14 cellular contexts compared by ENCODE assay signal in genomic region chr11:113831314-113831713, GRCh38. TPM values are rescaled to one million over a fixed set of nuclear protein-coding genes. Genes with fewer than 3 reads are reported as not detected.
DNase-seq lines count a peak whose midpoint lies in the region; ATAC-seq and TF ChIP-seq lines count a peak whose summit lies in the region.
"Had no signal": no experiment of that assay in that cellular context is flagged by ENCODE, and none has a peak within 500 bp of the region (broad histone marks: within the 10 kb centered on the region; RNA-seq: fewer than 3 reads in every experiment).

No MANE protein-coding gene starts in this region.

- ATAC-seq in HG02642 (IDR thresholded peaks at IDR 0.05; ENCODE audit: poor library complexity, unreplicated experiment) (peak; percentile 89), HG03457 (IDR thresholded peaks at IDR 0.05; ENCODE audit: unreplicated experiment) (peak; percentile 87), PC-3 (no peak)
- ATAC-seq: gastrocnemius medialis, lower lobe of right lung had no signal

- intact Hi-C loops in PC-3 (cut with micrococcal nuclease): no loop called here
- intact Hi-C loops in left ventricle myocardium inferior (cut with micrococcal nuclease): no loop called here

- no peaks in the 10 kb centered on the region for H3K79me2 ChIP-seq in PC-3 (ENCODE audit: low read length)

- H3K4me1 ChIP-seq in PC-3 (ENCODE audit: insufficient read depth, low read length) (no peaks in the 10 kb centered on the region), left ventricle myocardium inferior (peaks cover 16% of the 10 kb centered on the region)
- H3K4me1 ChIP-seq: gastrocnemius medialis, lower lobe of right lung had no signal

- DNase-seq in GM10266 (ENCODE audit: extremely low spot score) (peak; percentile 15), GM19238 (ENCODE audit: insufficient read length, low spot score) (peak; percentile 9), cerebellar cortex (ENCODE audit: low spot score) (no peak), PC-3 (no peak), left ventricle myocardium inferior (no peak), NOMO-1 treated with dmso at 0.1 percent for 144 hours (lab: John Stamatoyannopoulos, UW; ENCODE audit: unreplicated experiment) (no peak)
- DNase-seq: activated T-cell treated with anti-CD3 and anti-CD28 coated beads for 4 hours, gastrocnemius medialis, IMR-90, lower lobe of right lung, retina had no signal

- no peak overlapping the region for H2AFZ ChIP-seq in PC-3 (ENCODE audit: low read length)

- H3K27ac ChIP-seq in PC-3 (ENCODE audit: low read length) (no peak overlapping the region), left ventricle myocardium inferior (replicated peaks) (no peak overlapping the region)
- H3K27ac ChIP-seq: gastrocnemius medialis, lower lobe of right lung had no signal

- no TSS peak for BruUV-seq in PC-3 (replicated peaks; lab: Mats Ljungman, UMichigan)

- H3K9me3 ChIP-seq in PC-3 (ENCODE audit: low read length) (no peaks in the 10 kb centered on the region), left ventricle myocardium inferior (replicated peaks) (no peaks in the 10 kb centered on the region)
- H3K9me3 ChIP-seq: gastrocnemius medialis, lower lobe of right lung had no signal

- POLR2A ChIA-PET in PC-3 (lab: Charles Lee; ENCODE audit: unreplicated experiment): interaction anchor here (0.6 kb wide), 1 partner anchor 583 kb away, joined by 4 read pairs; no protein-coding TSS in a partner anchor

- H3K9me2 ChIP-seq in PC-3 (replicated peaks; ENCODE audit: low read length): no peaks in the 10 kb centered on the region

- no peaks in the 10 kb centered on the region for H3K27me3 ChIP-seq in PC-3 (ENCODE audit: low read length)
- H3K27me3 ChIP-seq in left ventricle myocardium inferior (ENCODE audit: low read depth): no peaks in the 10 kb centered on the region
- H3K27me3 ChIP-seq: gastrocnemius medialis had no signal

- H3K4me3 ChIP-seq in PC-3 (ENCODE audit: low read length) (no peak overlapping the region), left ventricle myocardium inferior (no peak overlapping the region)
- H3K4me3 ChIP-seq: gastrocnemius medialis, lower lobe of right lung had no signal

- H3K4me2 ChIP-seq in PC-3 (ENCODE audit: low read length): no peak overlapping the region

- CTCF ChIA-PET in PC-3 (lab: Charles Lee): no interaction called here

- no peaks in the 10 kb centered on the region for H3F3A ChIP-seq in PC-3 (ENCODE audit: low read length, unreplicated experiment)

- peaks cover 20% of the 10 kb centered on the region; the same call in 1 of the 2 replicates for H3K36me3 ChIP-seq in PC-3 (ENCODE audit: low read depth, low read length)
- peaks cover 89% of the 10 kb centered on the region for H3K36me3 ChIP-seq in left ventricle myocardium inferior

- TF ChIP-seq CTCF in GM10266 (IDR thresholded peaks at IDR 0.05; ENCODE audit: control insufficient read depth, insufficient read depth, low read depth, missing control alignments) (no peak), PC-3 (conservative IDR thresholded peaks at IDR 0.05; ENCODE audit: low read depth, low read length) (no peak), left ventricle myocardium inferior (IDR thresholded peaks at IDR 0.05; ENCODE audit: borderline replicate concordance) (no peak)

- no peaks in the 10 kb centered on the region for H4K20me1 ChIP-seq in PC-3 (ENCODE audit: low read length)

- no peak overlapping the region for H3K9ac ChIP-seq in PC-3 (ENCODE audit: low read length)

RNA-seq across cellular contexts. Expression of gene USP28, which starts 44.1 kb away (rescaled TPM):
- total RNA-seq in PC-3 (2014; rRNA removed): 27.7 and 55.8 TPM in 2 replicates
- total RNA-seq in left ventricle myocardium inferior: 113 TPM

RNA-seq across cellular contexts. Expression of gene CLDN25, which starts 51.7 kb away (rescaled TPM):
- total RNA-seq in PC-3 (2014; rRNA removed): not detected in 2 replicates
- not detected for total RNA-seq in left ventricle myocardium inferior
- total RNA-seq: chondrocyte, gastrocnemius medialis, IMR-90, lower lobe of right lung had no signal

RNA-seq across cellular contexts. Expression of gene ZW10, which starts 57.8 kb away (rescaled TPM):
- total RNA-seq in PC-3 (2014; rRNA removed): 36.5 and 38.4 TPM in 2 replicates
- 8.6 TPM for total RNA-seq in left ventricle myocardium inferior

Comparison
In these comparisons a context has a peak if more than half of its experiments do, and no peak if none do; other contexts are left out.
1. DNase-seq: peak in GM10266 (single experiment) and GM19238 (single experiment); none in cerebellar cortex (single experiment), PC-3 (single experiment), left ventricle myocardium inferior (single experiment) and NOMO-1 treated with dmso at 0.1 percent for 144 hours (single experiment).